In the genomic region with DNA sequence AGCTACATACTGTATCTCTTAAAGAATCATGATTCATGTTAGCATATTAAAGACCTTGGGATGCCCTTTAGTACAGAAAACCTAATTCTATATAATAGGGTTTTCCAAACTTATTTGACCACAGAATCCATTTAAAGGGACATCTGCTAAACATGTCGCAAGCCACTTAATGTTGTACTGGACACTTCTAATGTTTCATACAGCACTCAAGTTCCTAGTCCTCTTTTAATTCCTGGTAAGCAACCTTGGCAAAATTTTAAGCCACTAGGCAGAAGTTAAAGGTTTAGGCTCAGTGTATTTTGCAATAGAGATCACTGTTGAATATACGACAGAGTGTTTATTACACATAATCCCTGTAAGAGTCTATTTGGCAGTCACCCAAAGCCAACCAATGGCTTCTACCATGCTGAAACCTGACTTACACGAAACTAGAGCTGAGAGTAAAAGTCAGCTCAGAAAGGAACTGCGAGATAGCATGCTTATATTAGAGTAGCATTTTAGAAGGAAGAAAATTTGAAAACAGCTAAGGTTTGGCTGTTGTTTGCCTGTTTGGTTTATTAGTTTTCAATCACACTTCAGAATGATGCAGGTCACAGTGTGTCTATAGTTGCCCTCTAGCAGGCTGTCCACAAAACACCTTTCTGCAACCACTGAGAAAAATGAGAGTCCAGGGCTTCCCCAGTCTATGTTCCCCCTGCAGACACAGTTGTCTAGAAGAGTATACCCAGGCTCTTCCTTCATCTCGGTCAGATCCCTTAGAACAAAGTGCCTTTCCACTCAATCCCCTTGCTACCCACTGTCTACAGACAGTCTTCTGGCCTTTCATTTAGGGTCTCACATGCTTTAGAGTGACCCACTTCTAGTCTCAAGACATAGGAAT, we compare ENCODE assay signal across 1 cellular context.
TF ChIP-seq lines count a peak whose summit lies in the region.

No MANE protein-coding gene starts in this region.

TF ChIP-seq in HEK293, 187 proteins besides CTCF, POLR2A, EP300 and RAD21 (continued from another document):
- TF ChIP-seq PRDM6 (tag by site-specific recombination; IDR thresholded peaks at IDR 0.05) (peak; percentile 79), ZNF670 (tag by site-specific recombination; IDR thresholded peaks at IDR 0.05; ENCODE audit: low read depth) (no peak), ZNF76 (tag by site-specific recombination; IDR thresholded peaks at IDR 0.05; ENCODE audit: borderline replicate concordance, low read depth) (no peak), ZNF707 (tag by site-specific recombination; IDR thresholded peaks at IDR 0.05) (no peak), ZNF621 (tag by site-specific recombination; IDR thresholded peaks at IDR 0.05) (no peak), ZSCAN30 (tag by site-specific recombination; IDR thresholded peaks at IDR 0.05) (peak; percentile 86; the same call in 1 of the 2 replicates), FEZF1 (tag by site-specific recombination; IDR thresholded peaks at IDR 0.05) (0 out of 2 replicates have a peak, but pooled peaks have one; percentile 25), ZNF335 (tag by site-specific recombination; conservative IDR thresholded peaks at IDR 0.05) (peak; percentile 51), TCF7L2 (IDR thresholded peaks at IDR 0.05; ENCODE audit: borderline replicate concordance, low read depth, low read length) (no peak), ZNF660 (tag by site-specific recombination; IDR thresholded peaks at IDR 0.05) (peak; percentile 58; the same call in 1 of the 2 replicates), ZNF292 (tag by site-specific recombination; IDR thresholded peaks at IDR 0.05; ENCODE audit: borderline replicate concordance, low read depth) (no peak), ZBTB17 (tag by site-specific recombination; IDR thresholded peaks at IDR 0.05) (0 out of 2 replicates have a peak, but pooled peaks have one; percentile 19), ZFP41 (tag by site-specific recombination; IDR thresholded peaks at IDR 0.05; ENCODE audit: borderline replicate concordance) (no peak), ZSCAN23 (tag by site-specific recombination; IDR thresholded peaks at IDR 0.05) (no peak), ZNF629 (tag by site-specific recombination; IDR thresholded peaks at IDR 0.05) (peak; percentile 29; the same call in 1 of the 2 replicates), MYNN (tag by site-specific recombination; IDR thresholded peaks at IDR 0.05; ENCODE audit: borderline replicate concordance) (peak; percentile 71; the same call in 1 of the 2 replicates), ZEB2 (tag by site-specific recombination; IDR thresholded peaks at IDR 0.05) (peak; percentile 34; the same call in 1 of the 2 replicates), ZSCAN16 (tag by site-specific recombination; IDR thresholded peaks at IDR 0.05) (no peak), ZNF23 (tag by site-specific recombination; IDR thresholded peaks at IDR 0.05; ENCODE audit: borderline replicate concordance) (no peak), WT1 (tag by site-specific recombination; IDR thresholded peaks at IDR 0.05) (0 out of 2 replicates have a peak, but pooled peaks have one; percentile 36), ZNF624 (tag by site-specific recombination; IDR thresholded peaks at IDR 0.05) (no peak), ZXDB (tag by site-specific recombination; IDR thresholded peaks at IDR 0.05) (peak; percentile 17; the same call in 1 of the 2 replicates), ZNF302 (tag by site-specific recombination; IDR thresholded peaks at IDR 0.05; ENCODE audit: low read depth) (no peak), IKZF3 (tag by site-specific recombination; IDR thresholded peaks at IDR 0.05) (no peak), SP7 (tag by site-specific recombination; IDR thresholded peaks at IDR 0.05) (peak; percentile 30; the same call in 1 of the 2 replicates), ZNF146 (tag by site-specific recombination; IDR thresholded peaks at IDR 0.05) (no peak), ZNF133 (tag by site-specific recombination; IDR thresholded peaks at IDR 0.05) (no peak), ZBTB20 (tag by site-specific recombination; IDR thresholded peaks at IDR 0.05) (peak; percentile 17; the same call in 1 of the 2 replicates)
- TF ChIP-seq, protein P1, sequence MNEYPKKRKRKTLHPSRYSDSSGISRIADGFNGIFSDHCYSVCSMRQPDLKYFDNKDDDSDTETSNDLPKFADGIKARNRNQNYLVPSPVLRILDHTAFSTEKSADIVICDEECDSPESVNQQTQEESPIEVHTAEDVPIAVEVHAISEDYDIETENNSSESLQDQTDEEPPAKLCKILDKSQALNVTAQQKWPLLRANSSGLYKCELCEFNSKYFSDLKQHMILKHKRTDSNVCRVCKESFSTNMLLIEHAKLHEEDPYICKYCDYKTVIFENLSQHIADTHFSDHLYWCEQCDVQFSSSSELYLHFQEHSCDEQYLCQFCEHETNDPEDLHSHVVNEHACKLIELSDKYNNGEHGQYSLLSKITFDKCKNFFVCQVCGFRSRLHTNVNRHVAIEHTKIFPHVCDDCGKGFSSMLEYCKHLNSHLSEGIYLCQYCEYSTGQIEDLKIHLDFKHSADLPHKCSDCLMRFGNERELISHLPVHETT (tag by site-specific recombination; IDR thresholded peaks at IDR 0.05), result no peak
- TF ChIP-seq, protein P2, sequence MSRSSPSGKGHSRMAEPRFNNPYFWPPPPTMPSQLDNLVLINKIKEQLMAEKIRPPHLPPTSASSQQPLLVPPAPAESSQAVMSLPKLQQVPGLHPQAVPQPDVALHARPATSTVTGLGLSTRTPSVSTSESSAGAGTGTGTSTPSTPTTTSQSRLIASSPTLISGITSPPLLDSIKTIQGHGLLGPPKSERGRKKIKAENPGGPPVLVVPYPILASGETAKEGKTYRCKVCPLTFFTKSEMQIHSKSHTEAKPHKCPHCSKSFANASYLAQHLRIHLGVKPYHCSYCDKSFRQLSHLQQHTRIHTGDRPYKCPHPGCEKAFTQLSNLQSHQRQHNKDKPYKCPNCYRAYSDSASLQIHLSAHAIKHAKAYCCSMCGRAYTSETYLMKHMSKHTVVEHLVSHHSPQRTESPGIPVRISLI (tag by site-specific recombination; IDR thresholded peaks at IDR 0.05), result no peak
- TF ChIP-seq, protein P3, sequence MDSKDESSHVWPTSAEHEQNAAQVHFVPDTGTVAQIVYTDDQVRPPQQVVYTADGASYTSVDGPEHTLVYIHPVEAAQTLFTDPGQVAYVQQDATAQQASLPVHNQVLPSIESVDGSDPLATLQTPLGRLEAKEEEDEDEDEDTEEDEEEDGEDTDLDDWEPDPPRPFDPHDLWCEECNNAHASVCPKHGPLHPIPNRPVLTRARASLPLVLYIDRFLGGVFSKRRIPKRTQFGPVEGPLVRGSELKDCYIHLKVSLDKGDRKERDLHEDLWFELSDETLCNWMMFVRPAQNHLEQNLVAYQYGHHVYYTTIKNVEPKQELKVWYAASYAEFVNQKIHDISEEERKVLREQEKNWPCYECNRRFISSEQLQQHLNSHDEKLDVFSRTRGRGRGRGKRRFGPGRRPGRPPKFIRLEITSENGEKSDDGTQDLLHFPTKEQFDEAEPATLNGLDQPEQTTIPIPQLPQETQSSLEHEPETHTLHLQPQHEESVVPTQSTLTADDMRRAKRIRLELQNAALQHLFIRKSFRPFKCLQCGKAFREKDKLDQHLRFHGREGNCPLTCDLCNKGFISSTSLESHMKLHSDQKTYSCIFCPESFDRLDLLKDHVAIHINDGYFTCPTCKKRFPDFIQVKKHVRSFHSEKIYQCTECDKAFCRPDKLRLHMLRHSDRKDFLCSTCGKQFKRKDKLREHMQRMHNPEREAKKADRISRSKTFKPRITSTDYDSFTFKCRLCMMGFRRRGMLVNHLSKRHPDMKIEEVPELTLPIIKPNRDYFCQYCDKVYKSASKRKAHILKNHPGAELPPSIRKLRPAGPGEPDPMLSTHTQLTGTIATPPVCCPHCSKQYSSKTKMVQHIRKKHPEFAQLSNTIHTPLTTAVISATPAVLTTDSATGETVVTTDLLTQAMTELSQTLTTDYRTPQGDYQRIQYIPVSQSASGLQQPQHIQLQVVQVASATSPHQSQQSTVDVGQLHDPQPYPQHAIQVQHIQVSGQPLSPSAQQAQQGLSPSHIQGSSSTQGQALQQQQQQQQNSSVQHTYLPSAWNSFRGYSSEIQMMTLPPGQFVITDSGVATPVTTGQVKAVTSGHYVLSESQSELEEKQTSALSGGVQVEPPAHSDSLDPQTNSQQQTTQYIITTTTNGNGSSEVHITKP (tag by site-specific recombination; IDR thresholded peaks at IDR 0.05), result peak; percentile 36
TF ChIP-seq in HEK293: peak in this region for 20.
